In genomic region chr5:17218353-17219005, GRCh38 we compare ENCODE assay signal across 8 cellular contexts. TPM values are rescaled to one million over a fixed set of nuclear protein-coding genes. Genes with fewer than 3 reads are reported as not detected.
DNase-seq lines count a peak whose midpoint lies in the region; ATAC-seq, FAIRE-seq and TF ChIP-seq lines count a peak whose summit lies in the region.

No MANE protein-coding gene starts in this region.

- ATAC-seq in right lobe of liver, result peak; percentile 14 to 31 (median 20)

- no peak for DNase-seq in GM12891 (ENCODE audit: insufficient read length, low spot score)
- DNase-seq in GM23248, result peak; percentile 93
- DNase-seq in NCI-H2171 (lab: John Stamatoyannopoulos, UW), result peak; percentile 33
- DNase-seq in cerebellum (ENCODE audit: low spot score), result peak; percentile 33
- peak; percentile 27 to 59 (median 50) for DNase-seq in right lobe of liver
- DNase-seq in suprapubic skin (ENCODE audit: low spot score in 2 of 2), result peak in 1 of 2 donors; percentile 75
- DNase-seq in activated CD4-positive, CD25-positive, alpha-beta regulatory T cell (lab: John Stamatoyannopoulos, UW), result no peak
- DNase-seq in NCI-H1436 treated with DMSO at 0.1 percent for 48 hours (lab: John Stamatoyannopoulos, UW), result no peak

- peaks cover 21% of the 10 kb centered on the region for H3F3A ChIP-seq in GM23248 (ENCODE audit: insufficient read depth)

- H3K9me3 ChIP-seq in GM23248 (ENCODE audit: low read depth) (no peaks in the 10 kb centered on the region), right lobe of liver (no peaks in the 10 kb centered on the region), suprapubic skin (no peaks in the 10 kb centered on the region)

- in situ Hi-C loops in GM23248 (cut with MboI), result loop anchor here (10.0 to 25.0 kb wide), 3 partner anchors 894 to 1066 kb away; no protein-coding TSS in a partner anchor

- TF ChIP-seq CTCF in right lobe of liver (IDR thresholded peaks at IDR 0.05) (no peak), suprapubic skin (IDR thresholded peaks at IDR 0.05) (no peak)

- H2AFZ ChIP-seq in GM23248, result peak overlapping the region; percentile 76

- FAIRE-seq in GM12891 (lab: Jason Lieb, UNC), result peak; percentile 81

- H4K20me1 ChIP-seq in GM23248 (ENCODE audit: insufficient read depth), result no peaks in the 10 kb centered on the region

- 0 out of 2 replicates have a peak, but pooled peaks cover 4% of the 10 kb centered on the region for H3K36me3 ChIP-seq in GM23248 (ENCODE audit: low read depth)
- H3K36me3 ChIP-seq in right lobe of liver, result no peaks in the 10 kb centered on the region
- no peaks in the 10 kb centered on the region for H3K36me3 ChIP-seq in suprapubic skin

- intact Hi-C loops in right lobe of liver (cut with DNase I), result loop anchor here in 1 of 2 donors (10.0 kb wide), 1 partner anchor 1076 kb away; no protein-coding TSS in a partner anchor

- peak overlapping the region; percentile 95 for H3K4me2 ChIP-seq in GM23248 (ENCODE audit: unreplicated experiment)

- H3K27me3 ChIP-seq in GM23248 (replicated peaks; ENCODE audit: insufficient read depth), result no peaks in the 10 kb centered on the region
- no peaks in the 10 kb centered on the region for H3K27me3 ChIP-seq in right lobe of liver
- H3K27me3 ChIP-seq in suprapubic skin, result peaks cover 19% of the 10 kb centered on the region

- H3K9ac ChIP-seq in GM23248, result peak overlapping the region; percentile 91

- no peaks in the 10 kb centered on the region for H3K9me2 ChIP-seq in GM23248 (ENCODE audit: insufficient read depth)

- WGBS in GM23248 (ENCODE audit: low coverage in 1 of 2, low lambda C conversion rate in 2 of 2, missing lambda C conversion rate in 2 of 2), 2 experiments, result 1% methylated on average over 30 to 45 of the region's 45 CpGs
- 4% methylated on average over 27 of the region's 45 CpGs for WGBS in right lobe of liver (ENCODE audit: insufficient coverage, low coverage, low lambda C conversion rate, missing lambda C conversion rate)
- WGBS in suprapubic skin, result 1% methylated on average over 32 of the region's 45 CpGs

- peak overlapping the region; percentile 88 for H3K27ac ChIP-seq in GM23248
- peak overlapping the region in 2 of 3 donors; percentile 26 to 67 for H3K27ac ChIP-seq in right lobe of liver
- H3K27ac ChIP-seq in suprapubic skin, result peak overlapping the region; percentile 62

- TF ChIP-seq POLR2A in GM12891 (IDR thresholded peaks at IDR 0.05; ENCODE audit: low read depth, low read length) (no peak), right lobe of liver (IDR thresholded peaks at IDR 0.05) (no peak), suprapubic skin (IDR thresholded peaks at IDR 0.05) (no peak)

- no peak for TF ChIP-seq EP300 in suprapubic skin (IDR thresholded peaks at IDR 0.05)

- peak overlapping the region; percentile 97 for H3K4me3 ChIP-seq in GM23248
- peak overlapping the region; percentile 35 to 50 (median 41) for H3K4me3 ChIP-seq in right lobe of liver
- H3K4me3 ChIP-seq in suprapubic skin, result peak overlapping the region; percentile 59

- H3K4me1 ChIP-seq in GM23248 (ENCODE audit: insufficient read depth) (peaks cover 44% of the 10 kb centered on the region), right lobe of liver (no peaks in the 10 kb centered on the region), suprapubic skin (peaks cover 38% of the 10 kb centered on the region)

- peaks cover 58% of the 10 kb centered on the region for H3K79me2 ChIP-seq in GM23248 (ENCODE audit: insufficient read depth)

TF ChIP-seq in GM12891, 5 proteins besides CTCF, POLR2A, EP300 and RAD21:
- TF ChIP-seq POLR2AphosphoS5 (IDR thresholded peaks at IDR 0.05; ENCODE audit: low read depth, low read length), result no peak
- TF ChIP-seq POU2F2 (IDR thresholded peaks at IDR 0.05; ENCODE audit: low read depth, low read length), result peak; percentile 93

RNA-seq across cellular contexts. Expression of gene BASP1, which starts 1.0 kb away (rescaled TPM):
- 137 TPM for polyA plus RNA-seq in GM12891 (2012; ENCODE audit: low read depth, missing spikeins)
- 121 and 124 TPM in 2 replicates for total RNA-seq in GM23248 (2014; rRNA removed; shearing (Covaris generic))
- polyA plus RNA-seq in GM23248 (2016; fragmentation: Nextera tagmentation; extraction: Ambion mirVana), result 58.4 and 60.4 TPM in 2 replicates
- 210 TPM for total RNA-seq in cerebellum
- 10 to 100 TPM in 1 of 6 experiments, 1 to 10 TPM in 5; 2.6 to 11.2 (median 4.7) TPM for total RNA-seq in right lobe of liver
- total RNA-seq in suprapubic skin, result 10 to 100 TPM; 20.7 to 31.9 (median 26.2) TPM

Comparison
In these comparisons a context has a peak if more than half of its experiments do, and no peak if none do; other contexts are left out.
1. DNase-seq: peak in GM23248 (single experiment), NCI-H2171 (single experiment), cerebellum (single experiment) and right lobe of liver (3 of 3); none in GM12891 (single experiment), activated CD4-positive, CD25-positive, alpha-beta regulatory T cell (0 of 4) and NCI-H1436 treated with DMSO at 0.1 percent for 48 hours (single experiment).
2. H3K4me3 ChIP-seq: peak in every context shown above with its lines; median percentile 97 in GM23248; 59 in suprapubic skin; 41 in right lobe of liver.
3. Peak in every context shown above with its lines, with median percentiles within 50 percentile points of each other: H3K27ac ChIP-seq.